In genomic region chr19:51692065-51692915, GRCh38 we compare ENCODE assay signal across 13 cellular contexts. TPM values are rescaled to one million over a fixed set of nuclear protein-coding genes. Genes with fewer than 3 reads are reported as not detected.
DNase-seq lines count a peak whose midpoint lies in the region; ATAC-seq and TF ChIP-seq lines count a peak whose summit lies in the region.
"Had no signal": no experiment of that assay in that cellular context is flagged by ENCODE, and none has a peak within 500 bp of the region (broad histone marks: within the 10 kb centered on the region; RNA-seq: fewer than 3 reads in every experiment).

No MANE protein-coding gene starts in this region.

- no peak overlapping the region for H3K27ac Mint-ChIP-seq in CD4-positive, CD25-positive, alpha-beta regulatory T cell

- peaks cover 0 to 22% (median 0%) of the 10 kb centered on the region in 4 donors for H3K4me1 Mint-ChIP-seq in CD4-positive, CD25-positive, alpha-beta regulatory T cell

- H3K9me3 ChIP-seq in CD4-positive, CD25-positive, alpha-beta regulatory T cell (ENCODE audit: control insufficient read depth in 2 of 2, low read length in 2 of 2), result no peaks in the 10 kb centered on the region
- H3K9me3 ChIP-seq in gastroesophageal sphincter, result no peaks in the 10 kb centered on the region
- H3K9me3 ChIP-seq in sigmoid colon, result no peaks in the 10 kb centered on the region

- peaks cover 12% of the 10 kb centered on the region for H3K27me3 Mint-ChIP-seq in CD4-positive, CD25-positive, alpha-beta regulatory T cell

- H3K27ac ChIP-seq in CD4-positive, CD25-positive, alpha-beta regulatory T cell (ENCODE audit: insufficient read depth, low read length, poor library complexity, severe bottlenecking), result no peak overlapping the region
- H3K27ac ChIP-seq in VCaP, result peak overlapping the region; percentile 96; the same call in 1 of the 2 replicates
- H3K27ac ChIP-seq in gastroesophageal sphincter, result peak overlapping the region in 3 of 4 donors; percentile 99 to 100 (median 100)
- peak overlapping the region; percentile 98 to 100 (median 100) for H3K27ac ChIP-seq in sigmoid colon

- WGBS in gastroesophageal sphincter (ENCODE audit: low coverage in 1 of 2), 2 donors, result 30 to 42% methylated on average over 2 to 8 of the region's 26 CpGs
- WGBS in sigmoid colon, 2 donors, result 80 to 81% methylated on average over 26 of the region's 26 CpGs

- TF ChIP-seq CTCF in VCaP (conservative IDR thresholded peaks at IDR 0.05) (no peak), gastroesophageal sphincter (IDR thresholded peaks at IDR 0.05) (no peak), sigmoid colon (IDR thresholded peaks at IDR 0.05) (no peak)

- peaks cover 16% of the 10 kb centered on the region for H3K4me1 ChIP-seq in CD4-positive, CD25-positive, alpha-beta regulatory T cell (ENCODE audit: control insufficient read depth, insufficient read depth, low read length, poor library complexity, severe bottlenecking)
- H3K4me1 ChIP-seq in gastroesophageal sphincter (peaks cover 0 to 64% (median 18%) of the 10 kb centered on the region in 3 donors), sigmoid colon (peaks cover 0 to 53% (median 42%) of the 10 kb centered on the region in 4 donors)

- intact Hi-C loops in sigmoid colon (cut with DNase I), result no loop called here

- TF ChIP-seq POLR2A in gastroesophageal sphincter (IDR thresholded peaks at IDR 0.05), result no peak
- TF ChIP-seq POLR2A in sigmoid colon (IDR thresholded peaks at IDR 0.05), result no peak

- TF ChIP-seq EP300 in gastroesophageal sphincter (IDR thresholded peaks at IDR 0.05) (no peak), sigmoid colon (IDR thresholded peaks at IDR 0.05) (no peak)

- no peak for DNase-seq in CD4-positive, CD25-positive, alpha-beta regulatory T cell
- DNase-seq in sigmoid colon, result no peak
- no peak for DNase-seq in iPS-NIHi11 (ENCODE audit: low spot score)
- DNase-seq: activated CD4-positive, CD25-positive, alpha-beta regulatory T cell treated with anti-CD3 and anti-CD28 coated beads, Interleukin-2, amount 50 U/mL, for 72 hours; activated naive CD8-positive, alpha-beta T cell treated with anti-CD3 and anti-CD28 coated beads, Interleukin-2, amount 10 ng/mL, durations not matched to agents 7 days and 5 days; DMS 273 treated with DMSO at 0.1 percent for 48 hours; KG1; NK-92 treated with Interleukin-12 subunit alpha and Interleukin-12 subunit beta, amount 100 ng/mL, for 24 hours had no signal

- H3K36me3 Mint-ChIP-seq in CD4-positive, CD25-positive, alpha-beta regulatory T cell, result no peaks in the 10 kb centered on the region
- H3K36me3 Mint-ChIP-seq: activated naive CD8-positive, alpha-beta T cell treated with anti-CD3 and anti-CD28 coated beads, Interleukin-2, amount 10 ng/mL, durations not matched to agents 7 days and 5 days had no signal

- peak overlapping the region in 3 of 4 donors; percentile 38 to 67 (median 52) for H3K4me3 Mint-ChIP-seq in CD4-positive, CD25-positive, alpha-beta regulatory T cell
- H3K4me3 Mint-ChIP-seq: activated naive CD8-positive, alpha-beta T cell treated with anti-CD3 and anti-CD28 coated beads, Interleukin-2, amount 10 ng/mL, durations not matched to agents 7 days and 5 days had no signal

- no peak overlapping the region for H3K4me3 ChIP-seq in CD4-positive, CD25-positive, alpha-beta regulatory T cell (ENCODE audit: low read depth, low read length)
- peak overlapping the region; percentile 64 to 98 for H3K4me3 ChIP-seq in gastroesophageal sphincter
- H3K4me3 ChIP-seq in sigmoid colon, result peak overlapping the region; percentile 89 to 97 (median 96)

- peaks cover 0 to 2% (median 0%) of the 10 kb centered on the region in 7 donors for H3K9me3 Mint-ChIP-seq in CD4-positive, CD25-positive, alpha-beta regulatory T cell
- H3K9me3 Mint-ChIP-seq: activated naive CD8-positive, alpha-beta T cell treated with anti-CD3 and anti-CD28 coated beads, Interleukin-2, amount 10 ng/mL, durations not matched to agents 7 days and 5 days had no signal

- H3K36me3 ChIP-seq in CD4-positive, CD25-positive, alpha-beta regulatory T cell (ENCODE audit: control insufficient read depth, insufficient read depth, low read length), result no peaks in the 10 kb centered on the region
- peaks cover 0 to 48% of the 10 kb centered on the region in 2 donors for H3K36me3 ChIP-seq in gastroesophageal sphincter
- H3K36me3 ChIP-seq in sigmoid colon, result peaks cover 7 to 33% (median 25%) of the 10 kb centered on the region in 4 donors

- no peak for ATAC-seq in CD4-positive, CD25-positive, alpha-beta regulatory T cell (ENCODE audit: low read depth in 2 of 2)
- ATAC-seq in gastroesophageal sphincter (no peak), HG03280 (IDR thresholded peaks at IDR 0.05; ENCODE audit: unreplicated experiment) (no peak), GM18907 (IDR thresholded peaks at IDR 0.05; ENCODE audit: unreplicated experiment) (no peak), HG02973 (IDR thresholded peaks at IDR 0.05; ENCODE audit: unreplicated experiment) (no peak)

- H3K27me3 ChIP-seq in CD4-positive, CD25-positive, alpha-beta regulatory T cell (ENCODE audit: control insufficient read depth, insufficient read depth, low read length), result no peaks in the 10 kb centered on the region
- H3K27me3 ChIP-seq in gastroesophageal sphincter (no peaks in the 10 kb centered on the region), sigmoid colon (no peaks in the 10 kb centered on the region)

RNA-seq across cellular contexts. Expression of gene SPACA6, which starts 0.8 kb away (rescaled TPM):
- total RNA-seq in CD4-positive, CD25-positive, alpha-beta regulatory T cell, result 4.4 TPM
- 1 to 10 TPM in 3 of 4 donors, under 1 TPM in 1; 0.98 to 5.6 (median 1.6) TPM for polyA plus RNA-seq in CD4-positive, CD25-positive, alpha-beta regulatory T cell
- total RNA-seq in gastroesophageal sphincter (10 to 100 TPM in 3 of 4 donors, 1 to 10 TPM in 1; 6.3 to 29.7 (median 18.3) TPM), sigmoid colon (10 to 100 TPM; 19.9 to 45.7 (median 29.1) TPM)
- 1 to 10 TPM in 2 of 3 donors, not detected in 1; 3.0 to 4.8 TPM for polyA plus RNA-seq in sigmoid colon

RNA-seq across cellular contexts. Expression of gene HAS1, which starts 31.5 kb away (rescaled TPM):
- total RNA-seq in CD4-positive, CD25-positive, alpha-beta regulatory T cell, result 0.86 TPM
- polyA plus RNA-seq in CD4-positive, CD25-positive, alpha-beta regulatory T cell, result not detected
- total RNA-seq in gastroesophageal sphincter (10 to 100 TPM in 1 of 4 donors, 1 to 10 TPM in 1, under 1 TPM in 1, not detected in 1; 0.23 to 15.2 (median 2.2) TPM), sigmoid colon (1 to 10 TPM in 1 of 4 donors, under 1 TPM in 2, not detected in 1; 0.49 to 3.1 (median 0.83) TPM)
- polyA plus RNA-seq in sigmoid colon, result 1 to 10 TPM in 1 of 3 donors, under 1 TPM in 2; 0.17 to 1.2 (median 0.46) TPM
- total RNA-seq: activated naive CD8-positive, alpha-beta T cell treated with anti-CD3 and anti-CD28 coated beads, Interleukin-2, amount 10 ng/mL, durations not matched to agents 7 days and 5 days had no signal

RNA-seq across cellular contexts. Expression of gene SIGLEC14, which starts 45.7 kb away (rescaled TPM):
- total RNA-seq in CD4-positive, CD25-positive, alpha-beta regulatory T cell, result not detected
- under 1 TPM in 2 of 4 donors, not detected in 2; 0.08 to 0.18 TPM for polyA plus RNA-seq in CD4-positive, CD25-positive, alpha-beta regulatory T cell
- 1 to 10 TPM in 2 of 4 donors, under 1 TPM in 1, not detected in 1; 0.73 to 8.6 (median 1.4) TPM for total RNA-seq in gastroesophageal sphincter
- 1 to 10 TPM in 2 of 4 donors, under 1 TPM in 1, not detected in 1; 0.55 to 6.1 (median 5.6) TPM for total RNA-seq in sigmoid colon
- polyA plus RNA-seq in sigmoid colon, result 10 to 100 TPM in 1 of 3 donors, 1 to 10 TPM in 2; 1.2 to 10.2 (median 5.3) TPM

RNA-seq across cellular contexts. Expression of gene FPR1, which starts 59.4 kb away (rescaled TPM):
- not detected for total RNA-seq in CD4-positive, CD25-positive, alpha-beta regulatory T cell
- 1 to 10 TPM in 1 of 4 donors, under 1 TPM in 1, not detected in 2; 0.26 to 1.1 TPM for polyA plus RNA-seq in CD4-positive, CD25-positive, alpha-beta regulatory T cell
- total RNA-seq in gastroesophageal sphincter, result 10 to 100 TPM in 2 of 4 donors, 1 to 10 TPM in 1, under 1 TPM in 1; 0.93 to 19.8 (median 9.2) TPM
- total RNA-seq in sigmoid colon, result 10 to 100 TPM in 1 of 4 donors, 1 to 10 TPM in 3; 2.8 to 15.9 (median 6.2) TPM
- polyA plus RNA-seq in sigmoid colon, result 10 to 100 TPM in 1 of 3 donors, 1 to 10 TPM in 2; 1.2 to 12.0 (median 4.6) TPM
- total RNA-seq: activated naive CD8-positive, alpha-beta T cell treated with anti-CD3 and anti-CD28 coated beads, Interleukin-2, amount 10 ng/mL, durations not matched to agents 7 days and 5 days had no signal
